28 cellular contexts compared by ENCODE assay signal in the genomic region with DNA sequence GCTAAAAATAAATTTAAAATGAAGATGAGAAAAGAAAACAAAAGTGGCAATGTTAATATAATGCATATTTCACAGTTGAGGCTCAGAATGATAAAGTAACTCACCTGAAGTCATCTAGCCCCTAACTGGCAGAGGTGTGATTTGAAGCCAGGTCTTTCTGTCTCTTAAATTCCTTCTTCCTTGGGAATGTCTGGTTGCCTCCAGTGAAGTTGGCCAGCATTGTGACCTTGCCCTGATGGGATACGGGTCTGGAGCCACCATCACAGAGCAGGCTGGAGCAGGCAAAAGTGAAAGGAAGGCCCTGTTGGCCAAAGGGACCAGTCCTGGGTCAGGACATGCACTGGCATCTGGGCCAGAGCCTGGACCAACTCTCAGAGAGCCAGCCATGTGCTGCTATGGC.
"Had no signal": no experiment of that assay in that cellular context is flagged by ENCODE, and none has a peak within 500 bp of the region (broad histone marks: within the 10 kb centered on the region; RNA-seq: fewer than 3 reads in every experiment).

No MANE protein-coding gene starts in this region.

- H3K27me3 ChIP-seq: neutrophil, ovary, right lobe of liver, sigmoid colon, suprapubic skin, testis, upper lobe of right lung, uterus had no signal

- H3K9me3 ChIP-seq: neutrophil, ovary, psoas muscle, right lobe of liver, sigmoid colon, suprapubic skin, testis, tibial artery, upper lobe of right lung, uterus had no signal

- DNase-seq: naive B cell; naive thymus-derived CD8-positive, alpha-beta T cell; nephron progenitor cell; nucleus accumbens; ovary; psoas muscle; right cardiac atrium; sigmoid colon; small intestine; stimulated activated CD4-positive, alpha-beta T cell treated with anti-CD3 and anti-CD28 coated beads, Interleukin-12 subunit alpha, Interleukin-12 subunit beta, amount 100 ng/mL, for 4 hours; stimulated activated CD4-positive, alpha-beta T cell treated with anti-CD3 and anti-CD28 coated beads, Interleukin-1b, Interleukin-23, amount 100 ng/mL, for 48 hours; stimulated activated CD4-positive, alpha-beta T cell treated with anti-CD3 and anti-CD28 coated beads, Interleukin-4, amount 100 ng/mL, for 1 hour; stimulated activated CD4-positive, alpha-beta T cell treated with anti-CD3 and anti-CD28 coated beads, Interleukin-4, amount 100 ng/mL, for 4 hours; stimulated activated CD8-positive, alpha-beta memory T cell treated with anti-CD3 and anti-CD28 coated beads, Interleukin-4, amount 100 ng/mL, for 48 hours; stimulated activated naive CD4-positive, alpha-beta T cell; stimulated activated naive CD8-positive, alpha-beta T cell treated with anti-CD3 and anti-CD28 coated beads, Interleukin-15, amount 100 ng/mL, for 72 hours; stimulated activated naive CD8-positive, alpha-beta T cell treated with anti-CD3 and anti-CD28 coated beads, Interleukin-15, Interleukin-2, amounts not matched to agents 100 U/mL and 50 U/mL, for 24 hours; substantia nigra; testis; tibial artery; upper lobe of right lung; uterus had no signal

- H3K4me1 ChIP-seq: psoas muscle, upper lobe of right lung, uterus had no signal

- H3K4me3 ChIP-seq: ovary, psoas muscle, right lobe of liver, sigmoid colon, suprapubic skin, testis, tibial artery, upper lobe of right lung, uterus had no signal

- H2AFZ ChIP-seq: parathyroid adenoma had no signal

- ATAC-seq: naive thymus-derived CD8-positive, alpha-beta T cell; natural killer cell treated with Interleukin-12 subunit alpha and Interleukin-12 subunit beta and Interleukin-15 and Interleukin-18, amount 100 ng/mL, for 72 hours; psoas muscle; right cardiac atrium; right lobe of liver; stimulated activated memory B cell treated with anti-CD40 and anti-IgM and Interleukin-4, amounts not matched to agents 10 μg/mL and 1 μg/mL and 100 μg/mL, for 72 hours; stimulated activated naive CD8-positive, alpha-beta T cell treated with anti-CD3 and anti-CD28 coated beads, Interleukin-15, amount 100 ng/mL, for 72 hours; stimulated activated naive CD8-positive, alpha-beta T cell treated with anti-CD3 and anti-CD28 coated beads, Interleukin-15, Interleukin-2, amounts not matched to agents 100 U/mL and 50 U/mL, for 24 hours; upper lobe of right lung had no signal

- H3K9ac ChIP-seq: parathyroid adenoma had no signal

- H3K36me3 ChIP-seq: neutrophil, ovary, right lobe of liver, sigmoid colon, suprapubic skin, tibial artery, upper lobe of right lung, uterus had no signal

- H3K27ac ChIP-seq: neutrophil, ovary, parathyroid adenoma, psoas muscle, right lobe of liver, sigmoid colon, suprapubic skin, testis, tibial artery, upper lobe of right lung, uterus had no signal

- H3K79me2 ChIP-seq: parathyroid adenoma had no signal
